18 cellular contexts compared by ENCODE assay signal in genomic region chr18:27400001-27400400, GRCh38.
DNase-seq lines count a peak whose midpoint lies in the region; ATAC-seq, FAIRE-seq and TF ChIP-seq lines count a peak whose summit lies in the region.
"Had no signal": no experiment of that assay in that cellular context is flagged by ENCODE, and none has a peak within 500 bp of the region (broad histone marks: within the 10 kb centered on the region; RNA-seq: fewer than 3 reads in every experiment).

No MANE protein-coding gene starts in this region.

- H3K4me1 Mint-ChIP-seq in effector memory CD8-positive, alpha-beta T cell (ENCODE audit: low read depth in 2 of 2) = no peaks in the 10 kb centered on the region
- H3K4me1 Mint-ChIP-seq: CD4-positive, CD25-positive, alpha-beta regulatory T cell; naive B cell had no signal

- no TSS peak for BruUV-seq in GM12878 (replicated peaks; lab: Mats Ljungman, UMichigan)

- TF ChIP-seq CTCF in GM12865 (IDR thresholded peaks at IDR 0.05; ENCODE audit: insufficient read depth, low read depth, low read length, missing control alignments) (peak; percentile 12), LNCAP (IDR thresholded peaks at IDR 0.05) (peak; percentile 33; the same call in 1 of the 2 replicates), GM12878 (IDR thresholded peaks at IDR 0.05 in 2 of 3, conservative IDR thresholded peaks at IDR 0.05 in 1 of 3; ENCODE audit: control insufficient read depth in 2 of 3, extremely low read depth in 1 of 3, insufficient read depth in 1 of 3, low read depth in 3 of 3, low read length in 3 of 3) (peak in 2 of 3 experiments; percentile 14; a peak in 2 of 6 replicates), kidney epithelial cell (IDR thresholded peaks at IDR 0.05; ENCODE audit: insufficient read depth, low read length, poor library complexity, severe bottlenecking) (peak; percentile 27)

- H3K79me2 ChIP-seq in GM12878 (ENCODE audit: control insufficient read depth, insufficient read depth, low read length) = no peaks in the 10 kb centered on the region

- H3K9me3 Mint-ChIP-seq in effector memory CD8-positive, alpha-beta T cell = peaks cover 3 to 8% of the 10 kb centered on the region in 2 donors

- SMC1A ChIA-PET in GM12878 (lab: Charles Lee; ENCODE audit: uncharacterized antibody, unreplicated experiment) = interaction anchor here (1.3 kb wide), 1 partner anchor 32 kb away, joined by 3 read pairs; no protein-coding TSS in a partner anchor

- H2AFZ ChIP-seq in GM12878 (ENCODE audit: control insufficient read depth, low read depth, low read length) = no peak overlapping the region

- H3K36me3 Mint-ChIP-seq in effector memory CD8-positive, alpha-beta T cell (ENCODE audit: insufficient read depth) = no peaks in the 10 kb centered on the region
- H3K36me3 Mint-ChIP-seq: CD4-positive, CD25-positive, alpha-beta regulatory T cell; naive B cell had no signal

- 0 out of 2 replicates have a peak, but pooled peaks have one; percentile 8 for TF ChIP-seq RAD21 in GM12878 (IDR thresholded peaks at IDR 0.05; ENCODE audit: insufficient read depth, low read depth, low read length)

- no peaks in the 10 kb centered on the region for H3K27me3 ChIP-seq in GM12878 (replicated peaks in 1 of 2; ENCODE audit: control insufficient read depth in 2 of 2, insufficient read depth in 2 of 2, low read length in 1 of 2)
- no peaks in the 10 kb centered on the region for H3K27me3 ChIP-seq in kidney epithelial cell (ENCODE audit: control insufficient read depth, insufficient read depth, low read length)
- H3K27me3 ChIP-seq: esophagus muscularis mucosa, stomach had no signal

- in situ Hi-C loops in GM12878 (cut with MboI) = no loop called here

- H3K27ac Mint-ChIP-seq in effector memory CD8-positive, alpha-beta T cell = no peak overlapping the region
- H3K27ac Mint-ChIP-seq: activated CD8-positive, alpha-beta T cell treated with anti-CD3 and anti-CD28 coated beads, Interleukin-2, amount 10 ng/mL, durations not matched to agents 7 days and 5 days; CD4-positive, CD25-positive, alpha-beta regulatory T cell; naive B cell; progenitor cell of endocrine pancreas had no signal

- no peak for TF ChIP-seq POLR2A in GM12878 (IDR thresholded peaks at IDR 0.05; ENCODE audit: low read depth, low read length)

- RAD21 ChIA-PET in GM12878 (lab: Charles Lee; ENCODE audit: unreplicated experiment) = no interaction called here

- no peaks in the 10 kb centered on the region for H3K4me1 ChIP-seq in GM12878 (ENCODE audit: control insufficient read depth, insufficient read depth, low read length)
- H3K4me1 ChIP-seq: esophagus muscularis mucosa, stomach had no signal

- CTCF ChIA-PET in GM12878 (lab: Yijun Ruan, JAX) = no interaction called here

- H3K9me3 ChIP-seq in GM12878 (replicated peaks; ENCODE audit: control insufficient read depth, insufficient read depth, low read length) = no peaks in the 10 kb centered on the region
- H3K9me3 ChIP-seq: esophagus muscularis mucosa, stomach had no signal

- H3K4me2 ChIP-seq in GM12878 (ENCODE audit: control insufficient read depth, insufficient read depth) = no peak overlapping the region

- intact Hi-C loops in GM12878 (cut with micrococcal nuclease; ENCODE audit: unreplicated experiment) = no loop called here

- no peak for TF ChIP-seq EP300 in GM12878 (IDR thresholded peaks at IDR 0.05; ENCODE audit: borderline replicate concordance in 1 of 2, control insufficient read depth in 1 of 2, low read depth in 2 of 2, low read length in 2 of 2)

- no peak for DNase-seq in GM12865 (ENCODE audit: low read depth)
- no peak for DNase-seq in GM12878 (ENCODE audit: low read depth, low spot score)
- no peak for DNase-seq in kidney epithelial cell (ENCODE audit: low read depth)
- DNase-seq in DMS153 (lab: John Stamatoyannopoulos, UW) = no peak
- no peak for DNase-seq in effector memory CD8-positive, alpha-beta T cell
- DNase-seq: activated CD8-positive, alpha-beta T cell treated with anti-CD3 and anti-CD28 coated beads, Interleukin-2, amount 10 ng/mL, durations not matched to agents 7 days and 5 days; CD4-positive, CD25-positive, alpha-beta regulatory T cell; cortex of kidney; MV-4-11; naive B cell; NCI-H2171 treated with DMSO at 0.1 percent for 48 hours; stomach had no signal

- H4K20me1 ChIP-seq in GM12878 (ENCODE audit: control insufficient read depth, insufficient read depth) = no peaks in the 10 kb centered on the region

- H3K27me3 Mint-ChIP-seq in effector memory CD8-positive, alpha-beta T cell = no peaks in the 10 kb centered on the region
- H3K27me3 Mint-ChIP-seq: CD4-positive, CD25-positive, alpha-beta regulatory T cell; naive B cell had no signal

- POLR2A ChIA-PET in GM12878 (lab: Charles Lee) = no interaction called here

- no peak for FAIRE-seq in GM12878 (lab: Jason Lieb, UNC)
- FAIRE-seq: G401.6, GM19239 had no signal

- no peak overlapping the region for H3K9ac ChIP-seq in GM12878 (ENCODE audit: control insufficient read depth, insufficient read depth, low read length)

- peak; percentile 36; the same call in 2 of the 3 replicates for ATAC-seq in GM12878
- no peak for ATAC-seq in effector memory CD8-positive, alpha-beta T cell (replicated peaks)
- ATAC-seq in HG02840 (IDR thresholded peaks at IDR 0.05; ENCODE audit: low FRiP score, unreplicated experiment) = no peak
- ATAC-seq: activated CD8-positive, alpha-beta T cell treated with anti-CD3 and anti-CD28 coated beads, Interleukin-2, amount 10 ng/mL, durations not matched to agents 7 days and 5 days had no signal

- 60% methylated on average over 9 of the region's 9 CpGs for WGBS in GM12878 (ENCODE audit: insufficient coverage, insufficient replicate concordance, low lambda C conversion rate, missing lambda C conversion rate)

- H3K4me3 ChIP-seq in GM12865 (ENCODE audit: low read depth, low read length) (no peak overlapping the region), GM12878 (no peak overlapping the region), kidney epithelial cell (ENCODE audit: low read depth, low read length) (no peak overlapping the region)
- H3K4me3 ChIP-seq: esophagus muscularis mucosa, stomach had no signal

- no peaks in the 10 kb centered on the region for H3K36me3 ChIP-seq in GM12878 (ENCODE audit: control insufficient read depth in 2 of 2, insufficient read depth in 2 of 2, low read length in 1 of 2)
- no peaks in the 10 kb centered on the region for H3K36me3 ChIP-seq in kidney epithelial cell (ENCODE audit: control insufficient read depth, insufficient read depth, low read length)
- H3K36me3 ChIP-seq: esophagus muscularis mucosa, stomach had no signal

- no peak overlapping the region for H3K27ac ChIP-seq in GM12878 (ENCODE audit: control insufficient read depth, insufficient read depth)
- H3K27ac ChIP-seq: esophagus muscularis mucosa, stomach had no signal

- H3K4me3 Mint-ChIP-seq in effector memory CD8-positive, alpha-beta T cell = no peak overlapping the region
- H3K4me3 Mint-ChIP-seq: activated CD8-positive, alpha-beta T cell treated with anti-CD3 and anti-CD28 coated beads, Interleukin-2, amount 10 ng/mL, durations not matched to agents 7 days and 5 days; CD4-positive, CD25-positive, alpha-beta regulatory T cell; naive B cell had no signal

TF ChIP-seq in GM12878, 131 proteins besides CTCF, POLR2A, EP300 and RAD21:
- TF ChIP-seq PKNOX1 (IDR thresholded peaks at IDR 0.05) (no peak), CBX5 (IDR thresholded peaks at IDR 0.05; ENCODE audit: low read depth) (no peak), POLR2AphosphoS2 (IDR thresholded peaks at IDR 0.05; ENCODE audit: low read depth, low read length) (no peak), CREB1 (IDR thresholded peaks at IDR 0.05; ENCODE audit: low read depth) (no peak)
TF ChIP-seq in GM12878: peak in this region for 0.
